Comparison of ENCODE assay signal across 1 cellular context in the genomic region with DNA sequence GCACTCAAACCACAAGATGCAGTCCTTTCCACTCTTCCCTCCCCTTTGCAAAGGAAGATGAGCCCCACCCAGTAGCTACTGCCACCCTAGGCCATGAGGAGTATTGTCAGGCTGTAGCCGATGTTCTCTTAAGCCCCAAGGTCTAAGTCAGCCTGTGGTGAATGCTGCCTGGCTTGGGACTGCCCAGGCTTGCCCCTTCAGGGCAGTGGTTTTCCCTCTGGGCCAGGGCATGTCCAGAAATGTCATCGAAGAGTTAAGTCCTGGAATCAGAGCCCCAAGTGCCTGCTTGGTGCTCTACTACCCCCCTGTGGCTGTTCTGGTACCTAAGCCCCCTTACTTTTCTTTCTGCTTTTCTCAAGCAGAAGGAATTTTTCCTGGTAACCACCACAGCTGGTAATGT.
TF ChIP-seq lines count a peak whose summit lies in the region.

No MANE protein-coding gene starts in this region.

TF ChIP-seq in GM12878, 131 proteins besides CTCF, POLR2A, EP300 and RAD21 (continued from another document):
- TF ChIP-seq SKIL (IDR thresholded peaks at IDR 0.05; ENCODE audit: low read depth, poor library complexity, severe bottlenecking) (peak; percentile 17), RUNX3 (IDR thresholded peaks at IDR 0.05; ENCODE audit: low read length) (peak; percentile 33; the same call in 1 of the 2 replicates), SMC3 (IDR thresholded peaks at IDR 0.05; ENCODE audit: borderline replicate concordance, low read length) (peak; percentile 27; the same call in 1 of the 2 replicates), IRF4 (IDR thresholded peaks at IDR 0.05; ENCODE audit: low read depth, low read length) (no peak), BMI1 (IDR thresholded peaks at IDR 0.05; ENCODE audit: borderline replicate concordance) (no peak), CHD4 (IDR thresholded peaks at IDR 0.05) (no peak), SIN3A (IDR thresholded peaks at IDR 0.05; ENCODE audit: low read depth, low read length) (no peak)
